Comparison of ENCODE assay signal across 31 cellular contexts in the genomic region with DNA sequence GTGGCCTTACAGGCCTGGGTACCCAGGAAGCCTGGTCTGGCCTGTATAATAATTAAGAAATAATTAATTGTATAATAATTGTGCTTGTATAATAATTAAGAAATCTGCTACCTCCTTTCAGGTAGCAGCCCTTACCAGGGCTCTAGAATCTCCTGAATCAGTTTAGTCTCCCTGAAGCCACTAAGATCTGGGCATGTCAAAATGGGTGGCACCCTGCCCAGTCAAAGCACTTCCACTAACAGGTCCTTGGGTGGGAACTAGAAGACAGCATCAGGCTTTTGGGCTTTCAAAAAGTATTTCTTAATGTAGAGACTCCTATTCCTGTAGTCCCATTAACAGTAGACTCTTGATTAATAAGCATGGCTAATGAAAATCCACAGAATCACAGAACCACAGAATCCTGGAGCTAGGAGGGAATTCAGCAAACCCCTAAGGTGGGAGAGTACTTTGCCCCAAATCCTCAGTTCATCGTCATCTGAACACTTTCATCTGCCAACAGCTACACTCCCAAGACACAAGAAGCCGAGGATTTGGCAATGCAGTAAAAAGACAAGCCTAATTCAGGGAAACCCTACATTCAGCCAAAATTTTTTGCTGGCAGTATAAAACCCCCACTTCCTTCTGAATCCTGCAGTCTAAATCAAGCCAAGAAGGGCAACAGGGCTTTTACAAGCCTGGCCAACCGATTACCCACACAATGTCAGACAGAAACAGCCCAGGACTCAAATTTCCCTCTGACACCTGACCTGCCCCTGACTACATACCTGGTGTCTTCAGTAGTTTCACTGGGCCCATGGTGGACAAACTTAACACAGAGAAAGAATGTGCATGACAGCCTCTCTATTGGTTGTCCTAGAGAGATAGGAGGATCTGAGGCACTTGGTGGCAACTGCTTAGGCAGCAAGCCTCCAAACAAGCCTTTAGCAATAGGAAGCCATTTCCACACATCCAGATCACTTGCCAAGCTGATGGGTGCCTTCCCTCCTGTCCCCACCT. TPM values are rescaled to one million over a fixed set of nuclear protein-coding genes. Genes with fewer than 3 reads are reported as not detected.
DNase-seq lines count a peak whose midpoint lies in the region; ATAC-seq and TF ChIP-seq lines count a peak whose summit lies in the region.
"Had no signal": no experiment of that assay in that cellular context is flagged by ENCODE, and none has a peak within 500 bp of the region (broad histone marks: within the 10 kb centered on the region; RNA-seq: fewer than 3 reads in every experiment).

No MANE protein-coding gene starts in this region.

- H3K27me3 Mint-ChIP-seq in progenitor cell of endocrine pancreas = peaks cover 19% of the 10 kb centered on the region

- H2AFZ ChIP-seq in PC-3 (ENCODE audit: low read length) (no peak overlapping the region), PC-9 (no peak overlapping the region)
- H2AFZ ChIP-seq: hepatocyte had no signal

- H3K36me3 ChIP-seq in PC-3 (ENCODE audit: low read depth, low read length) (no peaks in the 10 kb centered on the region), skeletal muscle tissue (ENCODE audit: control insufficient read depth in 3 of 3, insufficient read depth in 3 of 3, low read length in 3 of 3) (no peaks in the 10 kb centered on the region), PC-9 (ENCODE audit: low read depth) (no peaks in the 10 kb centered on the region)
- H3K36me3 ChIP-seq: ascending aorta; BLaER1 treated with 17β-estradiol and CSF1 and Interleukin-3, amounts not matched to agents 10 nM and 100 nM; gastrocnemius medialis; transverse colon had no signal

- BruUV-seq in PC-3 (replicated peaks; lab: Mats Ljungman, UMichigan) (no TSS peak), PC-9 (replicated peaks; lab: Mats Ljungman, UMichigan) (no TSS peak)

- intact Hi-C loops in PC-3 (cut with micrococcal nuclease) = no loop called here
- intact Hi-C loops in PC-9 (cut with micrococcal nuclease; ENCODE audit: unreplicated experiment) = no loop called here

- no peak overlapping the region for H3K27ac ChIP-seq in PC-3 (ENCODE audit: low read length)
- H3K27ac ChIP-seq in skeletal muscle tissue (ENCODE audit: low read depth, low read length) = peak overlapping the region; percentile 4
- H3K27ac ChIP-seq in PC-9 = no peak overlapping the region
- H3K27ac ChIP-seq: gastrocnemius medialis, hepatocyte, transverse colon had no signal

- no peaks in the 10 kb centered on the region for H3K9me2 ChIP-seq in PC-3 (replicated peaks; ENCODE audit: low read length)
- no peaks in the 10 kb centered on the region for H3K9me2 ChIP-seq in PC-9 (ENCODE audit: insufficient read depth)

- H3K4me3 ChIP-seq in AG10803 (ENCODE audit: low read length) (no peak overlapping the region), PC-3 (ENCODE audit: low read length) (no peak overlapping the region), skeletal muscle tissue (ENCODE audit: low read length in 3 of 3) (no peak overlapping the region), PC-9 (no peak overlapping the region)
- H3K4me3 ChIP-seq: A549, ascending aorta, gastrocnemius medialis, GM12878, hepatocyte, transverse colon had no signal

- H3F3A ChIP-seq in PC-3 (ENCODE audit: low read length, unreplicated experiment) (peaks cover 6% of the 10 kb centered on the region), PC-9 (ENCODE audit: insufficient read depth, low read depth) (peaks cover 25% of the 10 kb centered on the region)

- DNase-seq in AG10803 (ENCODE audit: low read depth) (peak; percentile 13), PC-3 (peak; percentile 4), fibroblast of the conjunctiva (ENCODE audit: low read depth) (peak; percentile 48), PC-9 (no peak), progenitor cell of endocrine pancreas (ENCODE audit: low spot score, unreplicated experiment) (no peak), COLO829 (ENCODE audit: low spot score) (no peak), NCI-H187 treated with DMSO at 0.1 percent for 48 hours (lab: John Stamatoyannopoulos, UW) (no peak)
- DNase-seq: activated CD4-positive, alpha-beta memory T cell treated with anti-CD3 and anti-CD28 coated beads for 36 hours; caudate nucleus; DND-41; gastrocnemius medialis; KG1; left colon; MV-4-11; naive thymus-derived CD4-positive, alpha-beta T cell; NCI-H1694; NCI-H526; retina; stimulated activated CD4-positive, alpha-beta T cell treated with anti-CD3 and anti-CD28 coated beads, Interleukin-4, amount 100 ng/mL, for 4 hours; stimulated activated naive CD8-positive, alpha-beta T cell treated with anti-CD3 and anti-CD28 coated beads, Interleukin-15, Interleukin-2, amounts not matched to agents 100 U/mL and 50 U/mL, for 24 hours; T1000; transverse colon had no signal

- ATAC-seq in PC-3 = no peak
- ATAC-seq: A549; activated naive CD4-positive, alpha-beta T cell treated with anti-CD3 and anti-CD28 coated beads, Interleukin-2, amount 50 U/mL, for 72 hours; gastrocnemius medialis; GM12878; left colon; naive thymus-derived CD4-positive, alpha-beta T cell; stimulated activated naive CD8-positive, alpha-beta T cell treated with anti-CD3 and anti-CD28 coated beads, Interleukin-15, Interleukin-2, amounts not matched to agents 100 U/mL and 50 U/mL, for 24 hours had no signal

- H3K27me3 ChIP-seq in PC-3 (ENCODE audit: low read length) = no peaks in the 10 kb centered on the region
- H3K27me3 ChIP-seq in skeletal muscle tissue (ENCODE audit: control insufficient read depth in 3 of 3, insufficient read depth in 3 of 3, low read length in 3 of 3) = no peaks in the 10 kb centered on the region
- H3K27me3 ChIP-seq in PC-9 (ENCODE audit: insufficient read depth, low read depth) = no peaks in the 10 kb centered on the region
- H3K27me3 ChIP-seq: ascending aorta; BLaER1 treated with 17β-estradiol and CSF1 and Interleukin-3, amounts not matched to agents 10 nM and 100 nM; gastrocnemius medialis; hepatocyte; transverse colon had no signal

- H3K27ac Mint-ChIP-seq in progenitor cell of endocrine pancreas = no peak overlapping the region
- H3K27ac Mint-ChIP-seq: activated CD4-positive, alpha-beta memory T cell treated with anti-CD3 and anti-CD28 coated beads for 36 hours; activated naive CD4-positive, alpha-beta T cell treated with anti-CD3 and anti-CD28 coated beads, Interleukin-2, amount 50 U/mL, for 72 hours; activated T-helper 2 cell treated with anti-CD3 and anti-CD28 coated beads, Interferon-gamma antibody, Interleukin-2, Interleukin-4, amounts not matched to agents 10 μg/mL and 5 μg/mL and 100 μg/mL, durations not matched to agents 14 hours and 24 hours and 36 hours had no signal

- CTCF ChIA-PET in PC-3 (lab: Charles Lee) (no interaction called here), PC-9 (lab: Charles Lee) (no interaction called here)

- H3K9ac ChIP-seq in PC-3 (ENCODE audit: low read length) (no peak overlapping the region), skeletal muscle tissue (ENCODE audit: low read depth in 1 of 3, low read length in 3 of 3) (no peak overlapping the region)

- H3K4me1 ChIP-seq in PC-3 (ENCODE audit: insufficient read depth, low read length) = peaks cover 39% of the 10 kb centered on the region
- peaks cover 45 to 56% (median 45%) of the 10 kb centered on the region in 3 donors for H3K4me1 ChIP-seq in skeletal muscle tissue (ENCODE audit: control insufficient read depth in 3 of 3, insufficient read depth in 3 of 3, low read length in 3 of 3)
- peaks cover 25% of the 10 kb centered on the region for H3K4me1 ChIP-seq in PC-9 (replicated peaks; ENCODE audit: insufficient read depth)

- H3K79me2 ChIP-seq in PC-3 (ENCODE audit: low read length) (no peaks in the 10 kb centered on the region), PC-9 (ENCODE audit: low read depth) (no peaks in the 10 kb centered on the region)
- H3K79me2 ChIP-seq: hepatocyte had no signal

- H3K36me3 Mint-ChIP-seq in progenitor cell of endocrine pancreas (ENCODE audit: insufficient read depth) = no peaks in the 10 kb centered on the region
- H3K36me3 Mint-ChIP-seq: activated CD4-positive, alpha-beta memory T cell treated with anti-CD3 and anti-CD28 coated beads for 36 hours; activated naive CD4-positive, alpha-beta T cell treated with anti-CD3 and anti-CD28 coated beads, Interleukin-2, amount 50 U/mL, for 72 hours; naive thymus-derived CD4-positive, alpha-beta T cell had no signal

- peaks cover 3% of the 10 kb centered on the region for H3K4me1 Mint-ChIP-seq in progenitor cell of endocrine pancreas (ENCODE audit: low read depth)

- no peak overlapping the region for H3K4me3 Mint-ChIP-seq in progenitor cell of endocrine pancreas (ENCODE audit: low read depth)
- H3K4me3 Mint-ChIP-seq: activated CD4-positive, alpha-beta memory T cell treated with anti-CD3 and anti-CD28 coated beads for 36 hours; naive thymus-derived CD4-positive, alpha-beta T cell had no signal

- POLR2A ChIA-PET in PC-3 (lab: Charles Lee; ENCODE audit: unreplicated experiment) = interaction anchor here (0.6 kb wide), 1 partner anchor 144 kb away, joined by 3 read pairs; no protein-coding TSS in a partner anchor
- POLR2A ChIA-PET in PC-9 (lab: Charles Lee; ENCODE audit: unreplicated experiment) = no interaction called here

- TF ChIP-seq CTCF in AG10803 (conservative IDR thresholded peaks at IDR 0.05; ENCODE audit: low read length) = no peak
- no peak for TF ChIP-seq CTCF in PC-3 (conservative IDR thresholded peaks at IDR 0.05; ENCODE audit: low read depth, low read length)
- TF ChIP-seq CTCF in PC-9 (conservative IDR thresholded peaks at IDR 0.05) = no peak
- TF ChIP-seq CTCF in progenitor cell of endocrine pancreas (IDR thresholded peaks at IDR 0.05; ENCODE audit: unreplicated experiment) = no peak

- H3K9me3 Mint-ChIP-seq in progenitor cell of endocrine pancreas (ENCODE audit: low read depth) = no peaks in the 10 kb centered on the region
- H3K9me3 Mint-ChIP-seq: activated CD4-positive, alpha-beta memory T cell treated with anti-CD3 and anti-CD28 coated beads for 36 hours; activated naive CD4-positive, alpha-beta T cell treated with anti-CD3 and anti-CD28 coated beads, Interleukin-2, amount 50 U/mL, for 72 hours; activated T-helper 2 cell treated with anti-CD3 and anti-CD28 coated beads, Interferon-gamma antibody, Interleukin-2, Interleukin-4, amounts not matched to agents 10 μg/mL and 5 μg/mL and 100 μg/mL, durations not matched to agents 14 hours and 24 hours and 36 hours; naive thymus-derived CD4-positive, alpha-beta T cell had no signal

- H3K4me2 ChIP-seq in PC-3 (ENCODE audit: low read length) = no peak overlapping the region
- no peak overlapping the region for H3K4me2 ChIP-seq in PC-9
- H3K4me2 ChIP-seq: A549, hepatocyte had no signal

- no peaks in the 10 kb centered on the region for H4K20me1 ChIP-seq in PC-3 (ENCODE audit: low read length)
- H4K20me1 ChIP-seq in PC-9 (ENCODE audit: insufficient read depth) = no peaks in the 10 kb centered on the region
- H4K20me1 ChIP-seq: BLaER1 treated with 17β-estradiol and CSF1 and Interleukin-3, amounts not matched to agents 10 nM and 100 nM had no signal

- H3K9me3 ChIP-seq in PC-3 (ENCODE audit: low read length) = no peaks in the 10 kb centered on the region
- H3K9me3 ChIP-seq in skeletal muscle tissue (ENCODE audit: control insufficient read depth in 3 of 3, low read length in 3 of 3) = no peaks in the 10 kb centered on the region
- no peaks in the 10 kb centered on the region for H3K9me3 ChIP-seq in PC-9 (ENCODE audit: insufficient read depth, low read depth)
- H3K9me3 ChIP-seq: A549; ascending aorta; BLaER1 treated with 17β-estradiol and CSF1 and Interleukin-3, amounts not matched to agents 10 nM and 100 nM; gastrocnemius medialis; transverse colon had no signal

RNA-seq across cellular contexts. Expression of a gene that starts 5.9 kb away (rescaled TPM):
- total RNA-seq in PC-3 (2014; rRNA removed) (110 and 113 TPM in 2 replicates), skeletal muscle tissue (not detected), PC-9 (2021) (1.4 and 1.7 TPM in 2 replicates), progenitor cell of endocrine pancreas (not detected in 2 replicates)
- total RNA-seq: activated naive CD4-positive, alpha-beta T cell treated with anti-CD3 and anti-CD28 coated beads, Interleukin-2, amount 50 U/mL, for 72 hours; activated T-helper 2 cell treated with anti-CD3 and anti-CD28 coated beads, Interferon-gamma antibody, Interleukin-2, Interleukin-4, amounts not matched to agents 10 μg/mL and 5 μg/mL and 100 μg/mL, durations not matched to agents 14 hours and 24 hours and 36 hours; GM12878; HT-29 had no signal

Comparison
In these comparisons a context has a peak if more than half of its experiments do, and no peak if none do; other contexts are left out.
1. DNase-seq: peak in AG10803 (single experiment), PC-3 (single experiment) and fibroblast of the conjunctiva (single experiment); none in PC-9 (0 of 2), progenitor cell of endocrine pancreas (single experiment), COLO829 (single experiment) and NCI-H187 treated with DMSO at 0.1 percent for 48 hours (single experiment).
2. RNA of a gene that starts 5.9 kb away (total RNA-seq): 110 to 113 TPM in PC-3; 1.4 to 1.7 TPM in PC-9, not detected in skeletal muscle tissue (single experiment) and not detected in progenitor cell of endocrine pancreas; every median in the first group is over 10 times any median in the second.